Comparison of ENCODE assay signal across 8 cellular contexts in the genomic region with DNA sequence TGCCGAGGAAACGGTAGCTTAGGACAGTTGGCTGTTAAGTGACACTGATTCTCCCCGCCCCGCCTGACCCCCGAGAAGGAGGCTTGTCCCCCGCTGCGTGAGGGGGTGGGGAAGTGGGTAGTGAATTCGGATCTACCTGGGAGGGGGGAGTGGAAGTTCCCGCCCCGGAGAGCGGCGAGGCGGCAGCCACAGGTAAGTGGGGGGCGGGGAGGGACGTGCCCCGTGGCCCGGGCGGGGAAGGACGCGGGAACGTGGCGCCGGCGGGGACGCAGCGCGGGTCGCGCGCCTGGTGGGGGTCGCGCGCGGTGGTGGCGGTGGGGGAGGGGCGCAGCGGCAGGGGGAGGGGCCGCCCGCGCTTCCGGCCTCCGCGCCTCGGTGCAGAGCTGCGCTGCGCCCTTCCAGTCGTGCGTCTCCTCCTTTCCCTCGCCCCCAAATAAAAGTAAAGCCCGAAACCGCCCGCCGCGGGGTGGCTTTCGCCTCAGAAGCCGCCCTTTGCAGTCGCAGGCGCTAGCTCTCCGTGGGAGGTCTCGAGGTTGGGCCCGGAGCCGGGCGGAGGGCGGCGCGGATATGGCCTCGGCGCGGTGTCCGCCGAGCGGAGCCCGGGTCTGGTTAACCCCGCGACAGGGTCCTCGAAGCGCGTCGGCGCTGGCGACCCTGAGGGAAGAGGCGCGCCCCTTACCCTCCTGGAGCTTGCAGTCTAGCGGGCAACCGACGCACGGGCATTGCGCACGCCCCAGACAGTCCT. TPM values are rescaled to one million over a fixed set of nuclear protein-coding genes. Genes with fewer than 3 reads are reported as not detected.
A peak's percentile ranks its signal among the peaks of the same experiment; 100 is the strongest.
DNase-seq lines count a peak whose midpoint lies in the region; ATAC-seq and TF ChIP-seq lines count a peak whose summit lies in the region.

No MANE protein-coding gene starts in this region.

- CTCF ChIA-PET in Caco-2 (lab: Charles Lee) = interaction anchor here (0.8 to 2.5 kb wide), 14 partner anchors 10 to 544 kb away, joined by 3 to 31 read pairs (median 8); a partner anchor contains a TSS

- H3K9me3 ChIP-seq in Caco-2 (no peaks in the 10 kb centered on the region), SK-N-MC (ENCODE audit: low read depth, low read length) (no peaks in the 10 kb centered on the region), left ventricle myocardium inferior (replicated peaks) (no peaks in the 10 kb centered on the region)

- no peaks in the 10 kb centered on the region for H3K36me3 ChIP-seq in Caco-2 (ENCODE audit: control insufficient read depth, insufficient read depth, low read length)
- no peaks in the 10 kb centered on the region for H3K36me3 ChIP-seq in SK-N-MC (ENCODE audit: insufficient read depth, low read length)
- no peaks in the 10 kb centered on the region for H3K36me3 ChIP-seq in left ventricle myocardium inferior

- peak overlapping the region; percentile 95 for H3K27ac Mint-ChIP-seq in Caco-2 (ENCODE audit: unreplicated experiment)
- peak overlapping the region; percentile 94 for H3K27ac Mint-ChIP-seq in activated naive CD8-positive, alpha-beta T cell treated with anti-CD3 and anti-CD28 coated beads, Interleukin-2, amount 10 ng/mL, durations not matched to agents 7 days and 5 days

- H3K4me3 Mint-ChIP-seq in Caco-2 (ENCODE audit: unreplicated experiment) = peak overlapping the region; percentile 83
- peak overlapping the region; percentile 91 for H3K4me3 Mint-ChIP-seq in activated naive CD8-positive, alpha-beta T cell treated with anti-CD3 and anti-CD28 coated beads, Interleukin-2, amount 10 ng/mL, durations not matched to agents 7 days and 5 days

- no TSS peak for BruUV-seq in Caco-2 (replicated peaks; lab: Mats Ljungman, UMichigan)

- TF ChIP-seq CTCF in Caco-2 (IDR thresholded peaks at IDR 0.05; ENCODE audit: insufficient read depth in 1 of 2, low read depth in 1 of 2, low read length in 1 of 2, severe bottlenecking in 1 of 2, unreplicated experiment in 1 of 2) = no peak
- TF ChIP-seq CTCF in left ventricle myocardium inferior (IDR thresholded peaks at IDR 0.05; ENCODE audit: borderline replicate concordance) = no peak

- H3K27ac ChIP-seq in SK-N-MC (peak overlapping the region; percentile 96), left ventricle myocardium inferior (replicated peaks) (peak overlapping the region; percentile 99)

- no peaks in the 10 kb centered on the region for H3K9me3 Mint-ChIP-seq in Caco-2 (ENCODE audit: unreplicated experiment)
- no peaks in the 10 kb centered on the region for H3K9me3 Mint-ChIP-seq in activated naive CD8-positive, alpha-beta T cell treated with anti-CD3 and anti-CD28 coated beads, Interleukin-2, amount 10 ng/mL, durations not matched to agents 7 days and 5 days

- DNase-seq in Caco-2 (peak in 1 of 2 experiments; percentile 85), SK-N-MC (ENCODE audit: low read depth, low spot score) (no peak), left ventricle myocardium inferior (no peak), retina (peak; percentile 91), amniotic stem cell (lab: John Stamatoyannopoulos, UW) (no peak)
- DNase-seq in activated naive CD8-positive, alpha-beta T cell treated with anti-CD3 and anti-CD28 coated beads, Interleukin-2, amount 10 ng/mL, durations not matched to agents 7 days and 5 days = peak; percentile 84

- H3K27me3 ChIP-seq in Caco-2 (replicated peaks; ENCODE audit: control insufficient read depth, insufficient read depth, low read length) (no peaks in the 10 kb centered on the region), left ventricle myocardium inferior (ENCODE audit: low read depth) (no peaks in the 10 kb centered on the region)

- intact Hi-C loops in Caco-2 (cut with micrococcal nuclease; ENCODE audit: unreplicated experiment) (no loop called here), left ventricle myocardium inferior (cut with micrococcal nuclease) (no loop called here)

- H3K4me3 ChIP-seq in Caco-2 (ENCODE audit: low read depth, low read length) = peak overlapping the region; percentile 75
- H3K4me3 ChIP-seq in SK-N-MC = peak overlapping the region; percentile 88
- H3K4me3 ChIP-seq in left ventricle myocardium inferior = peak overlapping the region; percentile 94

- H3K36me3 Mint-ChIP-seq in Caco-2 (ENCODE audit: insufficient read depth, unreplicated experiment) = peaks cover 39% of the 10 kb centered on the region
- peaks cover 4% of the 10 kb centered on the region for H3K36me3 Mint-ChIP-seq in activated naive CD8-positive, alpha-beta T cell treated with anti-CD3 and anti-CD28 coated beads, Interleukin-2, amount 10 ng/mL, durations not matched to agents 7 days and 5 days

- peaks cover 26% of the 10 kb centered on the region for H3K4me1 ChIP-seq in Caco-2
- peaks cover 68% of the 10 kb centered on the region for H3K4me1 ChIP-seq in left ventricle myocardium inferior

- peak overlapping the region; percentile 98 for H3K9ac ChIP-seq in SK-N-MC (ENCODE audit: insufficient read length)

- peaks cover 31% of the 10 kb centered on the region for H3K4me1 Mint-ChIP-seq in Caco-2 (ENCODE audit: low read depth, unreplicated experiment)
- peaks cover 19% of the 10 kb centered on the region for H3K4me1 Mint-ChIP-seq in activated naive CD8-positive, alpha-beta T cell treated with anti-CD3 and anti-CD28 coated beads, Interleukin-2, amount 10 ng/mL, durations not matched to agents 7 days and 5 days

- POLR2A ChIA-PET in Caco-2 (lab: Charles Lee) = interaction anchor here (0.6 to 2.6 kb wide), 9 partner anchors 15 to 806 kb away, joined by 3 to 11 read pairs (median 4); a partner anchor contains a TSS
- POLR2A ChIA-PET in activated naive CD8-positive, alpha-beta T cell treated with anti-CD3 and anti-CD28 coated beads, Interleukin-2, amount 10 ng/mL, durations not matched to agents 7 days and 5 days (lab: Charles Lee) = interaction anchor here (0.6 to 2.6 kb wide), 21 partner anchors 10 to 1487 kb away, joined by 3 to 21 read pairs (median 5); a partner anchor contains a TSS

- H3K27me3 Mint-ChIP-seq in Caco-2 (ENCODE audit: insufficient read depth, unreplicated experiment) = no peaks in the 10 kb centered on the region
- no peaks in the 10 kb centered on the region for H3K27me3 Mint-ChIP-seq in activated naive CD8-positive, alpha-beta T cell treated with anti-CD3 and anti-CD28 coated beads, Interleukin-2, amount 10 ng/mL, durations not matched to agents 7 days and 5 days

- ATAC-seq in GM19438 (IDR thresholded peaks at IDR 0.05; ENCODE audit: low read depth, unreplicated experiment) = peak; percentile 34
- ATAC-seq in HG03565 (IDR thresholded peaks at IDR 0.05; ENCODE audit: unreplicated experiment) = peak; percentile 20
- peak; percentile 65 for ATAC-seq in activated naive CD8-positive, alpha-beta T cell treated with anti-CD3 and anti-CD28 coated beads, Interleukin-2, amount 10 ng/mL, durations not matched to agents 7 days and 5 days (ENCODE audit: low read depth)

RNA-seq across cellular contexts. Expression of a gene that starts 0.4 kb away (rescaled TPM):
- total RNA-seq in Caco-2 (2022) = 47.0 and 54.4 TPM in 2 replicates
- 10 to 100 TPM; 36.4 to 39.1 TPM for total RNA-seq in activated naive CD8-positive, alpha-beta T cell treated with anti-CD3 and anti-CD28 coated beads, Interleukin-2, amount 10 ng/mL, durations not matched to agents 7 days and 5 days
- 28.3 TPM for total RNA-seq in left ventricle myocardium inferior

Comparison
In these comparisons a context has a peak if more than half of its experiments do, and no peak if none do; other contexts are left out.
1. DNase-seq: peak in activated naive CD8-positive, alpha-beta T cell treated with anti-CD3 and anti-CD28 coated beads, Interleukin-2, amount 10 ng/mL, durations not matched to agents 7 days and 5 days (single experiment) and retina (single experiment); none in SK-N-MC (single experiment), left ventricle myocardium inferior (single experiment) and amniotic stem cell (single experiment).
2. Peak in every context shown above with its lines, with median percentiles within 50 percentile points of each other: H3K4me3 ChIP-seq and ATAC-seq.